In the genomic region with DNA sequence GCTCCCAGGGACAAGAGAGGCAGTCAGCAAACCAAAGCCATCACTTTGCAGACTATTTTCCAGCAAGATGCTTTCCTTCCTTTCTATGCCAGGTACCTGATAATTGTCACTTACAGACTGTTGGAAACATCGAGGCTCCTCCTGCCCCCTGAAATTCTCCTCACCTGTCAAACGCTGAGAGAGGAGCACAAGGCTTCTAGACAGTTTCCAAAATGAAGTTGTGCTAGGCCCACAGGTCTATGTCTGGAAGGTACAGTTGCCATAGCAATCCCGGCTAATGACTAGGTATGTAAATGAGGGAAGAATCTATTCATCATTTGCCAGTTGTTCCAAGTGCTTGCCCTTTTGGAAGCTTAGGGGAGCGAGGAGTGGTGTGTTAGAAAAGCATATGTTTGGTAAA, we compare ENCODE assay signal across 33 cellular contexts.
"Had no signal": no experiment of that assay in that cellular context is flagged by ENCODE, and none has a peak within 500 bp of the region (broad histone marks: within the 10 kb centered on the region; RNA-seq: fewer than 3 reads in every experiment).

No MANE protein-coding gene starts in this region.

- H3K36me3 ChIP-seq: ascending aorta, breast epithelium, cardiac muscle cell, gastrocnemius medialis had no signal

- H3K4me3 ChIP-seq: ascending aorta, breast epithelium, cardiac muscle cell, coronary artery, dorsolateral prefrontal cortex, gastrocnemius medialis had no signal

- H3K27ac Mint-ChIP-seq: activated CD4-positive, alpha-beta memory T cell treated with anti-CD3 and anti-CD28 coated beads for 36 hours; activated CD4-positive, alpha-beta T cell treated with anti-CD3 and anti-CD28 coated beads for 36 hours; activated CD4-positive, alpha-beta T cell treated with anti-CD3 and anti-CD28 coated beads, Interleukin-2, amount 10 ng/mL, durations not matched to agents 24 days and 14 days; activated CD8-positive, alpha-beta memory T cell treated with anti-CD3 and anti-CD28 coated beads, Interleukin-2, amount 10 ng/mL, durations not matched to agents 7 days and 5 days; activated CD8-positive, alpha-beta T cell treated with anti-CD3 and anti-CD28 coated beads, Interleukin-2, amount 10 ng/mL, durations not matched to agents 7 days and 5 days; activated naive CD4-positive, alpha-beta T cell treated with anti-CD3 and anti-CD28 coated beads, Interleukin-2, amount 10 ng/mL, durations not matched to agents 7 days and 5 days; activated naive CD4-positive, alpha-beta T cell treated with anti-CD3 and anti-CD28 coated beads, Interleukin-2, amount 50 U/mL, for 72 hours; activated naive CD8-positive, alpha-beta T cell treated with anti-CD3 and anti-CD28 coated beads, Interleukin-2, amount 10 ng/mL, durations not matched to agents 7 days and 5 days; activated T-helper 1 cell treated with anti-CD3 and anti-CD28 coated beads, Interleukin-12 subunit alpha, Interleukin-12 subunit beta, Interleukin-2, Interleukin-4 antibody, amounts not matched to agents 30 ng/mL and 10 ng/mL and 1 ng/mL, durations not matched to agents 14 hours and 24 hours and 36 hours; activated T-helper 2 cell treated with anti-CD3 and anti-CD28 coated beads, Interferon-gamma antibody, Interleukin-2, Interleukin-4, amounts not matched to agents 10 μg/mL and 5 μg/mL and 100 μg/mL, durations not matched to agents 14 hours and 24 hours and 36 hours; dendritic cell treated with granulocyte-macrophage colony-stimulating factor and Interleukin-4, amounts not matched to agents 40 ng/mL and 50 ng/mL, for 4 days; endodermal cell; T-helper 17 cell; T-helper 2 cell treated with Interferon-gamma antibody and Interleukin-4, amounts not matched to agents 5 μg/mL and 100 μg/mL, for 36 hours had no signal

- H3K27me3 Mint-ChIP-seq: activated CD4-positive, alpha-beta memory T cell treated with anti-CD3 and anti-CD28 coated beads for 36 hours; activated CD4-positive, alpha-beta T cell treated with anti-CD3 and anti-CD28 coated beads for 36 hours; activated CD4-positive, alpha-beta T cell treated with anti-CD3 and anti-CD28 coated beads, Interleukin-2, amount 10 ng/mL, durations not matched to agents 24 days and 14 days; activated CD8-positive, alpha-beta memory T cell treated with anti-CD3 and anti-CD28 coated beads, Interleukin-2, amount 10 ng/mL, durations not matched to agents 7 days and 5 days; activated naive CD4-positive, alpha-beta T cell treated with anti-CD3 and anti-CD28 coated beads, Interleukin-2, amount 10 ng/mL, durations not matched to agents 7 days and 5 days; activated naive CD8-positive, alpha-beta T cell treated with anti-CD3 and anti-CD28 coated beads, Interleukin-2, amount 10 ng/mL, durations not matched to agents 7 days and 5 days; brain; central memory CD8-positive, alpha-beta T cell; T-helper 17 cell had no signal

- H3K36me3 Mint-ChIP-seq: activated CD4-positive, alpha-beta memory T cell treated with anti-CD3 and anti-CD28 coated beads for 36 hours; activated CD8-positive, alpha-beta memory T cell treated with anti-CD3 and anti-CD28 coated beads, Interleukin-2, amount 10 ng/mL, durations not matched to agents 7 days and 5 days; activated naive CD4-positive, alpha-beta T cell treated with anti-CD3 and anti-CD28 coated beads, Interleukin-2, amount 10 ng/mL, durations not matched to agents 7 days and 5 days; activated naive CD4-positive, alpha-beta T cell treated with anti-CD3 and anti-CD28 coated beads, Interleukin-2, amount 50 U/mL, for 72 hours; activated naive CD8-positive, alpha-beta T cell treated with anti-CD3 and anti-CD28 coated beads, Interleukin-2, amount 10 ng/mL, durations not matched to agents 7 days and 5 days; brain had no signal

- H3K27me3 ChIP-seq: ascending aorta, breast epithelium, cardiac muscle cell, dorsolateral prefrontal cortex, foreskin keratinocyte, gastrocnemius medialis had no signal

- H3K4me1 Mint-ChIP-seq: activated CD4-positive, alpha-beta T cell treated with anti-CD3 and anti-CD28 coated beads for 36 hours; activated CD4-positive, alpha-beta T cell treated with anti-CD3 and anti-CD28 coated beads, Interleukin-2, amount 10 ng/mL, durations not matched to agents 24 days and 14 days; activated CD8-positive, alpha-beta memory T cell treated with anti-CD3 and anti-CD28 coated beads, Interleukin-2, amount 10 ng/mL, durations not matched to agents 7 days and 5 days; activated naive CD4-positive, alpha-beta T cell treated with anti-CD3 and anti-CD28 coated beads, Interleukin-2, amount 10 ng/mL, durations not matched to agents 7 days and 5 days; activated naive CD8-positive, alpha-beta T cell treated with anti-CD3 and anti-CD28 coated beads, Interleukin-2, amount 10 ng/mL, durations not matched to agents 7 days and 5 days; central memory CD8-positive, alpha-beta T cell; T-helper 17 cell had no signal

- H3K9me3 ChIP-seq: ascending aorta, gastrocnemius medialis had no signal

- H3K27ac ChIP-seq: ascending aorta, breast epithelium, cardiac muscle cell, coronary artery, foreskin keratinocyte, gastrocnemius medialis had no signal

- DNase-seq: activated CD4-positive, alpha-beta memory T cell treated with anti-CD3 and anti-CD28 coated beads for 36 hours; activated CD4-positive, alpha-beta T cell treated with anti-CD3 and anti-CD28 coated beads for 36 hours; activated CD4-positive, alpha-beta T cell treated with anti-CD3 and anti-CD28 coated beads, Interleukin-2, amount 10 ng/mL, durations not matched to agents 24 days and 14 days; activated CD4-positive, CD25-positive, alpha-beta regulatory T cell; activated CD4-positive, CD25-positive, alpha-beta regulatory T cell treated with anti-CD3 and anti-CD28 coated beads, Interleukin-2, amount 50 U/mL, for 72 hours; activated CD8-positive, alpha-beta memory T cell treated with anti-CD3 and anti-CD28 coated beads, Interleukin-2, amount 10 ng/mL, durations not matched to agents 7 days and 5 days; activated CD8-positive, alpha-beta memory T cell treated with anti-CD3 and anti-CD28 coated beads, Interleukin-2, amount 50 U/mL, for 4 hours; activated CD8-positive, alpha-beta T cell treated with anti-CD3 and anti-CD28 coated beads, Interleukin-2, amount 10 ng/mL, durations not matched to agents 7 days and 5 days; activated gamma-delta T cell; activated naive CD4-positive, alpha-beta T cell; activated naive CD4-positive, alpha-beta T cell treated with anti-CD3 and anti-CD28 coated beads, Interleukin-2, amount 10 ng/mL, durations not matched to agents 7 days and 5 days; activated naive CD8-positive, alpha-beta T cell treated with anti-CD3 and anti-CD28 coated beads, Interleukin-2, amount 10 ng/mL, durations not matched to agents 7 days and 5 days; activated T-cell treated with anti-CD3 and anti-CD28 coated beads, Interleukin-2, amount 50 U/mL, for 1 hour; activated T-cell treated with anti-CD3 and anti-CD28 coated beads, Interleukin-2, amount 50 U/mL, for 48 hours; effector memory CD4-positive, alpha-beta T cell; endodermal cell; foreskin keratinocyte; gastrocnemius medialis; T-helper 1 cell; T-helper 17 cell; T1000 had no signal

- H3K4me3 Mint-ChIP-seq: activated CD4-positive, alpha-beta memory T cell treated with anti-CD3 and anti-CD28 coated beads for 36 hours; activated CD4-positive, alpha-beta T cell treated with anti-CD3 and anti-CD28 coated beads for 36 hours; activated CD4-positive, alpha-beta T cell treated with anti-CD3 and anti-CD28 coated beads, Interleukin-2, amount 10 ng/mL, durations not matched to agents 24 days and 14 days; activated CD8-positive, alpha-beta memory T cell treated with anti-CD3 and anti-CD28 coated beads, Interleukin-2, amount 10 ng/mL, durations not matched to agents 7 days and 5 days; activated CD8-positive, alpha-beta T cell treated with anti-CD3 and anti-CD28 coated beads, Interleukin-2, amount 10 ng/mL, durations not matched to agents 7 days and 5 days; activated naive CD4-positive, alpha-beta T cell treated with anti-CD3 and anti-CD28 coated beads, Interleukin-2, amount 10 ng/mL, durations not matched to agents 7 days and 5 days; activated naive CD8-positive, alpha-beta T cell treated with anti-CD3 and anti-CD28 coated beads, Interleukin-2, amount 10 ng/mL, durations not matched to agents 7 days and 5 days; activated T-helper 1 cell treated with anti-CD3 and anti-CD28 coated beads, Interleukin-12 subunit alpha, Interleukin-12 subunit beta, Interleukin-2, Interleukin-4 antibody, amounts not matched to agents 30 ng/mL and 10 ng/mL and 1 ng/mL, durations not matched to agents 14 hours and 24 hours and 36 hours; brain; central memory CD8-positive, alpha-beta T cell; dendritic cell treated with granulocyte-macrophage colony-stimulating factor and Interleukin-4, amounts not matched to agents 40 ng/mL and 50 ng/mL, for 4 days; endodermal cell; T-helper 17 cell; T-helper 2 cell treated with Interferon-gamma antibody and Interleukin-4, amounts not matched to agents 5 μg/mL and 100 μg/mL, for 36 hours had no signal

- H3K4me1 ChIP-seq: ascending aorta, breast epithelium, foreskin keratinocyte, gastrocnemius medialis had no signal
